8 cellular contexts compared by ENCODE assay signal in the genomic region with DNA sequence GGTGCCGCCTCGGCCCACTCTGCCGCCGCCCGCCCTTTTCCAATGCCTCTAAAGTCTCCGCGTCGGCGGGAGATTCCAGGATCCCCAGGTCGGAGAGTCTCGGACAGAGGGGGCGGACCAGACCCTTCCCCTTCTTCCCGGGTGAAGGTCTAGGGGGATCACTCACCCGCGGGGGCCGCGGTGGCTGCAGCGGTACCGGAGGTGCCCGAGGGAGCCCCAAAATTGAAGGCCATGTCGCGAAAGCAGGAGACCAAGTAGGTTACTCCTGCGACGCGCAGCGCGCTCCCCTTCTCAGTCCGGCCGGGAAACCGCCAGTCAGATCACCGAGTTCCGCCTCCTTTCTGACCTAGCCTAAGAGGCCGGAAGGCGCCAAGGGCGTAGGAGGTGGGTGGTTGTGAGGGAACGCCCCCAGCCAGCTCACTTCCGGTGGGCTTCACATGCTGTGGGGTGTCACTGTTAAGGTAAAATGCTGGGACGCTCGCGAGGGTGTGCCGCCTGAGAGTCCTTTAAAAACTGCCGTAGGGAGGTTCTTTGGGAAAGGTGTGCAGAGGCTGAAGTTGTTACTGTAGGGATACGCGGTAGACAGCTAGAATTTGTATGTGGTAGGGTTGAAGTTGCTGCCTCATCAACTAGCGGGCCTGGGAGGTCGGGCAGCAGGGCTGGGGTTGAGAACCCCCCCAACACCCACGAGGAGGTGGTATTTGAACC. TPM values are rescaled to one million over a fixed set of nuclear protein-coding genes. Genes with fewer than 3 reads are reported as not detected.
DNase-seq lines count a peak whose midpoint lies in the region; ATAC-seq and TF ChIP-seq lines count a peak whose summit lies in the region.

A gene with protein sequence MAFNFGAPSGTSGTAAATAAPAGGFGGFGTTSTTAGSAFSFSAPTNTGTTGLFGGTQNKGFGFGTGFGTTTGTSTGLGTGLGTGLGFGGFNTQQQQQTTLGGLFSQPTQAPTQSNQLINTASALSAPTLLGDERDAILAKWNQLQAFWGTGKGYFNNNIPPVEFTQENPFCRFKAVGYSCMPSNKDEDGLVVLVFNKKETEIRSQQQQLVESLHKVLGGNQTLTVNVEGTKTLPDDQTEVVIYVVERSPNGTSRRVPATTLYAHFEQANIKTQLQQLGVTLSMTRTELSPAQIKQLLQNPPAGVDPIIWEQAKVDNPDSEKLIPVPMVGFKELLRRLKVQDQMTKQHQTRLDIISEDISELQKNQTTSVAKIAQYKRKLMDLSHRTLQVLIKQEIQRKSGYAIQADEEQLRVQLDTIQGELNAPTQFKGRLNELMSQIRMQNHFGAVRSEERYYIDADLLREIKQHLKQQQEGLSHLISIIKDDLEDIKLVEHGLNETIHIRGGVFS (minus strand): TSS at position 256 of the 708 bp plus-strand sequence. CDS start 23 bp downstream, at position 233.

- H3K9me3 Mint-ChIP-seq in T-helper 1 cell treated with Interleukin-12 subunit alpha and Interleukin-12 subunit beta and Interleukin-4 antibody, amounts not matched to agents 30 μg/mL and 1 μg/mL, for 36 hours = no peaks in the 10 kb centered on the region

- peaks cover 25% of the 10 kb centered on the region for H3K4me1 ChIP-seq in upper lobe of right lung

- peak within 1 kb of the TSS; percentile 88 for H3K4me3 ChIP-seq in upper lobe of right lung

- peaks cover 5% of the 10 kb centered on the region for H3K27me3 Mint-ChIP-seq in T-helper 1 cell treated with Interleukin-12 subunit alpha and Interleukin-12 subunit beta and Interleukin-4 antibody, amounts not matched to agents 30 μg/mL and 1 μg/mL, for 36 hours (ENCODE audit: low read depth)

- ATAC-seq in HG02884 (IDR thresholded peaks at IDR 0.05; ENCODE audit: unreplicated experiment) = peak; percentile 98
- ATAC-seq in left cardiac atrium = peak; percentile 99
- ATAC-seq in upper lobe of right lung = peak; percentile 100

- peaks cover 10% of the 10 kb centered on the region for H3K36me3 ChIP-seq in upper lobe of right lung

- peaks cover 11% of the 10 kb centered on the region for H3K36me3 Mint-ChIP-seq in T-helper 1 cell treated with Interleukin-12 subunit alpha and Interleukin-12 subunit beta and Interleukin-4 antibody, amounts not matched to agents 30 μg/mL and 1 μg/mL, for 36 hours (ENCODE audit: low read depth)

- peak within 1 kb of the TSS; percentile 94 for H3K27ac ChIP-seq in upper lobe of right lung

- H3K27me3 ChIP-seq in upper lobe of right lung = no peaks in the 10 kb centered on the region

- peak within 1 kb of the TSS; percentile 95 for H3K27ac Mint-ChIP-seq in T-helper 1 cell treated with Interleukin-12 subunit alpha and Interleukin-12 subunit beta and Interleukin-4 antibody, amounts not matched to agents 30 μg/mL and 1 μg/mL, for 36 hours

- H3K4me3 Mint-ChIP-seq in T-helper 1 cell treated with Interleukin-12 subunit alpha and Interleukin-12 subunit beta and Interleukin-4 antibody, amounts not matched to agents 30 μg/mL and 1 μg/mL, for 36 hours = peak within 1 kb of the TSS; percentile 97

- in situ Hi-C loops in GM13977 (cut with MboI; ENCODE audit: low pct_unique_long_range_greater_than_20kb, low sequenced_read_pairs, unreplicated experiment) = no loop called here

- H3K9me3 ChIP-seq in upper lobe of right lung = no peaks in the 10 kb centered on the region

- intact Hi-C loops in left cardiac atrium (cut with DNase I) = loop anchor here in 1 of 2 donors (5.0 kb wide), 1 partner anchor 64 kb away; a partner anchor contains a TSS
- intact Hi-C loops in posterior vena cava (cut with DNase I) = no loop called here
- intact Hi-C loops in upper lobe of right lung (cut with DNase I) = no loop called here

- no peak for TF ChIP-seq CTCF in GM13977 (IDR thresholded peaks at IDR 0.05; ENCODE audit: extremely low read depth, insufficient read depth, missing control alignments)
- TF ChIP-seq CTCF in upper lobe of right lung (IDR thresholded peaks at IDR 0.05) = no peak

- DNase-seq in GM13977 (ENCODE audit: low spot score) (peak; percentile 93), NCI-H1694 (lab: John Stamatoyannopoulos, UW) (peak; percentile 87), amniotic stem cell (lab: John Stamatoyannopoulos, UW) (peak; percentile 93), left cardiac atrium (peak; percentile 95), posterior vena cava (ENCODE audit: low spot score) (peak; percentile 99), upper lobe of right lung (peak; percentile 97)

- peaks cover 23% of the 10 kb centered on the region for H3K4me1 Mint-ChIP-seq in T-helper 1 cell treated with Interleukin-12 subunit alpha and Interleukin-12 subunit beta and Interleukin-4 antibody, amounts not matched to agents 30 μg/mL and 1 μg/mL, for 36 hours (ENCODE audit: low read depth)

RNA-seq across cellular contexts. Expression of the gene that starts here (rescaled TPM):
- total RNA-seq in left cardiac atrium (10 to 100 TPM; 20.0 to 23.0 TPM), posterior vena cava (10 to 100 TPM; 32.9 to 39.5 TPM), upper lobe of right lung (38.2 TPM)

Comparison
In these comparisons a context has a peak if more than half of its experiments do, and no peak if none do; other contexts are left out.
1. Peak in every context shown above with its lines: DNase-seq, ATAC-seq, H3K4me3 ChIP-seq and H3K27ac ChIP-seq.